In genomic region chr22:17742528-17742902, GRCh38 we compare ENCODE assay signal across 1 cellular context.
TF ChIP-seq lines count a peak whose summit lies in the region.

No MANE protein-coding gene starts in this region.

TF ChIP-seq in HCT116, 20 proteins besides CTCF, POLR2A, EP300 and RAD21 (continued from another document):
- TF ChIP-seq, protein P1, sequence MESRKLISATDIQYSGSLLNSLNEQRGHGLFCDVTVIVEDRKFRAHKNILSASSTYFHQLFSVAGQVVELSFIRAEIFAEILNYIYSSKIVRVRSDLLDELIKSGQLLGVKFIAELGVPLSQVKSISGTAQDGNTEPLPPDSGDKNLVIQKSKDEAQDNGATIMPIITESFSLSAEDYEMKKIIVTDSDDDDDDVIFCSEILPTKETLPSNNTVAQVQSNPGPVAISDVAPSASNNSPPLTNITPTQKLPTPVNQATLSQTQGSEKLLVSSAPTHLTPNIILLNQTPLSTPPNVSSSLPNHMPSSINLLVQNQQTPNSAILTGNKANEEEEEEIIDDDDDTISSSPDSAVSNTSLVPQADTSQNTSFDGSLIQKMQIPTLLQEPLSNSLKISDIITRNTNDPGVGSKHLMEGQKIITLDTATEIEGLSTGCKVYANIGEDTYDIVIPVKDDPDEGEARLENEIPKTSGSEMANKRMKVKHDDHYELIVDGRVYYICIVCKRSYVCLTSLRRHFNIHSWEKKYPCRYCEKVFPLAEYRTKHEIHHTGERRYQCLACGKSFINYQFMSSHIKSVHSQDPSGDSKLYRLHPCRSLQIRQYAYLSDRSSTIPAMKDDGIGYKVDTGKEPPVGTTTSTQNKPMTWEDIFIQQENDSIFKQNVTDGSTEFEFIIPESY (IDR thresholded peaks at IDR 0.05; ENCODE audit: extremely low read depth, insufficient replicate concordance, low read length), result no peak
- no peak for TF ChIP-seq JUND (IDR thresholded peaks at IDR 0.05)
- TF ChIP-seq ZNF274 (IDR thresholded peaks at IDR 0.05; ENCODE audit: low read depth, low read length), result no peak
TF ChIP-seq in HCT116: peak in this region for 0.
